ENCODE assay signal across 8 cellular contexts in the genomic region with DNA sequence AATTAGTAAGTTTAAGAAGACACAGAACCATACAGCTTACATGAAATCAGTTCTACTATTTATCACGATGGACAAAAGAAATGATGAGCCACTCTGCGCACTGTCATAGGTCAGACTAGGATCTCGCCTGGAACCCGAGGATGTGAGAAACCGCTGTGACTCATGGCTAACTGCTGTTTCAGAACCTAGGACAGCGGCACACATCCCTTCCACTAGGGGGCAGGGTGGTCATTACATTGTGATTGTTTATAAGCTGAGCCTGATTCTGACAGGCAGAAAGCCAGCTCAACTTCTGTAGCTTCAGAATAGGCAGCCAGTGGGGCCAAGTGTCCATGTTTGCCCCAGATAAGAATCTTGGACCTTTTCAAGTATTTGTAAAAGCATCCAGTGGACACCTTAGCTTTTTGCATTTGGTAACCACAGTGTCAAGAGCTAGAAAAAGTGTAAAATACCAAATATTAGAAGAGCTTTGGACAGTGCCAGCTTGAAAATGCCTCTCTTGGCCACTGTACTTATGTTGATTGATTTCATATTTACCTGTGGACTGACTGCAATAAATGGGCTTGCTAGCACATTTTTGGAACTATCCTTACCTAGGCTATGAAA.
DNase-seq lines count a peak whose midpoint lies in the region; ATAC-seq lines count a peak whose summit lies in the region.

No MANE protein-coding gene starts in this region.

- DNase-seq in AG20443 (ENCODE audit: low spot score) (peak; percentile 86), NCI-H226 (peak; percentile 38), cerebellar cortex (ENCODE audit: low spot score) (peak; percentile 69), left colon (peak; percentile 59 to 81)
- peak; percentile 65 to 78 for DNase-seq in stimulated activated CD4-positive, alpha-beta T cell treated with anti-CD3 and anti-CD28 coated beads, Interleukin-4, amount 100 ng/mL, for 4 hours

- ATAC-seq in GM18907 (IDR thresholded peaks at IDR 0.05; ENCODE audit: unreplicated experiment), result peak; percentile 96
- peak; percentile 96 for ATAC-seq in HG03103 (IDR thresholded peaks at IDR 0.05; ENCODE audit: low read depth, unreplicated experiment)
- ATAC-seq in activated CD4-positive, CD25-positive, alpha-beta regulatory T cell treated with anti-CD3 and anti-CD28 coated beads, Interleukin-2, amount 50 U/mL, for 24 hours, result peak; percentile 97 to 99
- peak; percentile 91 for ATAC-seq in left colon

- intact Hi-C loops in left colon (cut with DNase I, micrococcal nuclease), result no loop called here

Comparison
In these comparisons a context has a peak if more than half of its experiments do, and no peak if none do; other contexts are left out.
1. Peak in every context shown above with its lines: DNase-seq and ATAC-seq.